In genomic region chr12:111352300-111352993, GRCh38 we compare ENCODE assay signal across 21 cellular contexts.
"Had no signal": no experiment of that assay in that cellular context is flagged by ENCODE, and none has a peak within 500 bp of the region (broad histone marks: within the 10 kb centered on the region; RNA-seq: fewer than 3 reads in every experiment).

No MANE protein-coding gene starts in this region.

- H3K9me3 Mint-ChIP-seq: neural crest cell had no signal

- ATAC-seq: foreskin keratinocyte; left colon; left ventricle myocardium superior; lower lobe of right lung; natural killer cell treated with Interleukin-12 subunit alpha and Interleukin-12 subunit beta and Interleukin-15 and Interleukin-18, amount 100 ng/mL, for 72 hours had no signal

- H3K27ac Mint-ChIP-seq: natural killer cell treated with Interleukin-12 subunit alpha and Interleukin-12 subunit beta and Interleukin-15 and Interleukin-18, amount 100 ng/mL, for 72 hours; progenitor cell of endocrine pancreas had no signal

- H3K4me1 Mint-ChIP-seq: neural crest cell had no signal

- DNase-seq: dermis blood vessel endothelial cell; foreskin keratinocyte; glutamatergic neuron; heart right ventricle; hippocampal formation; islet precursor cell; kidney glomerular epithelial cell; left colon; left ventricle myocardium superior; lower lobe of right lung; right lobe of liver; small intestine; stimulated activated CD4-positive, alpha-beta T cell treated with anti-CD3 and anti-CD28 coated beads, Interleukin-12 subunit alpha, Interleukin-12 subunit beta, amount 100 ng/mL, for 4 hours; stimulated activated CD4-positive, alpha-beta T cell treated with anti-CD3 and anti-CD28 coated beads, Interleukin-1b, Interleukin-23, amount 100 ng/mL, for 48 hours; stimulated activated CD4-positive, alpha-beta T cell treated with anti-CD3 and anti-CD28 coated beads, Interleukin-4, amount 100 ng/mL, for 1 hour; stimulated activated CD8-positive, alpha-beta memory T cell treated with anti-CD3 and anti-CD28 coated beads, Interleukin-4, amount 100 ng/mL, for 48 hours; stimulated activated naive CD4-positive, alpha-beta T cell treated with Interleukin-2 at 50 U/mL for 16 hours; upper lobe of left lung had no signal

- H3K27me3 Mint-ChIP-seq: natural killer cell treated with Interleukin-12 subunit alpha and Interleukin-12 subunit beta and Interleukin-15 and Interleukin-18, amount 100 ng/mL, for 72 hours; progenitor cell of endocrine pancreas had no signal

- H3K36me3 Mint-ChIP-seq: natural killer cell treated with Interleukin-12 subunit alpha and Interleukin-12 subunit beta and Interleukin-15 and Interleukin-18, amount 100 ng/mL, for 72 hours had no signal

- H3K4me3 Mint-ChIP-seq: natural killer cell treated with Interleukin-12 subunit alpha and Interleukin-12 subunit beta and Interleukin-15 and Interleukin-18, amount 100 ng/mL, for 72 hours; neural crest cell had no signal
